ENCODE assay signal across 1 cellular context in the genomic region with DNA sequence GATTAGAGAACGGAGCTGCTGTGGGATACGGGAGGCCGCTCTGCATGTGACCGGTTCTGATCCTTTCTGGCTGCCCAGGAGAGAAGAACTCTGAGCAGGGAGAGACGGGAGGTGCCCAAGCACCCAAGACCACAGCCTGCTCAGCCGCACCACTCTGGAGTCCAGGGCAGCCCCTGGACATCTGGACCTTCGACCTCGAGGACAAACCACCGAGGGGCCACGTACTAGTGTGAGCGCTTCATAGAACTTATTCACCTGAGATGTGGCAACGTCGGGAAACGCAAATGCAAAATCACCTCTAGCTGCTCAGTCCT.
TF ChIP-seq lines count a peak whose summit lies in the region.

No MANE protein-coding gene starts in this region.

TF ChIP-seq in HepG2, 621 proteins besides CTCF, POLR2A, EP300 and RAD21:
- TF ChIP-seq ZBTB38 (CRISPR knock-in tag; IDR thresholded peaks at IDR 0.05), result peak; percentile 93
- TF ChIP-seq ZSCAN25 (CRISPR knock-in tag; IDR thresholded peaks at IDR 0.05), result no peak
- TF ChIP-seq, protein P1, sequence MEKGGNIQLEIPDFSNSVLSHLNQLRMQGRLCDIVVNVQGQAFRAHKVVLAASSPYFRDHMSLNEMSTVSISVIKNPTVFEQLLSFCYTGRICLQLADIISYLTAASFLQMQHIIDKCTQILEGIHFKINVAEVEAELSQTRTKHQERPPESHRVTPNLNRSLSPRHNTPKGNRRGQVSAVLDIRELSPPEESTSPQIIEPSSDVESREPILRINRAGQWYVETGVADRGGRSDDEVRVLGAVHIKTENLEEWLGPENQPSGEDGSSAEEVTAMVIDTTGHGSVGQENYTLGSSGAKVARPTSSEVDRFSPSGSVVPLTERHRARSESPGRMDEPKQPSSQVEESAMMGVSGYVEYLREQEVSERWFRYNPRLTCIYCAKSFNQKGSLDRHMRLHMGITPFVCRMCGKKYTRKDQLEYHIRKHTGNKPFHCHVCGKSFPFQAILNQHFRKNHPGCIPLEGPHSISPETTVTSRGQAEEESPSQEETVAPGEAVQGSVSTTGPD (CRISPR knock-in tag; IDR thresholded peaks at IDR 0.05), result 0 out of 2 replicates have a peak, but pooled peaks have one; percentile 28
- TF ChIP-seq, protein P2, sequence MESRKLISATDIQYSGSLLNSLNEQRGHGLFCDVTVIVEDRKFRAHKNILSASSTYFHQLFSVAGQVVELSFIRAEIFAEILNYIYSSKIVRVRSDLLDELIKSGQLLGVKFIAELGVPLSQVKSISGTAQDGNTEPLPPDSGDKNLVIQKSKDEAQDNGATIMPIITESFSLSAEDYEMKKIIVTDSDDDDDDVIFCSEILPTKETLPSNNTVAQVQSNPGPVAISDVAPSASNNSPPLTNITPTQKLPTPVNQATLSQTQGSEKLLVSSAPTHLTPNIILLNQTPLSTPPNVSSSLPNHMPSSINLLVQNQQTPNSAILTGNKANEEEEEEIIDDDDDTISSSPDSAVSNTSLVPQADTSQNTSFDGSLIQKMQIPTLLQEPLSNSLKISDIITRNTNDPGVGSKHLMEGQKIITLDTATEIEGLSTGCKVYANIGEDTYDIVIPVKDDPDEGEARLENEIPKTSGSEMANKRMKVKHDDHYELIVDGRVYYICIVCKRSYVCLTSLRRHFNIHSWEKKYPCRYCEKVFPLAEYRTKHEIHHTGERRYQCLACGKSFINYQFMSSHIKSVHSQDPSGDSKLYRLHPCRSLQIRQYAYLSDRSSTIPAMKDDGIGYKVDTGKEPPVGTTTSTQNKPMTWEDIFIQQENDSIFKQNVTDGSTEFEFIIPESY (CRISPR knock-in tag; IDR thresholded peaks at IDR 0.05), result 0 out of 2 replicates have a peak, but pooled peaks have one; percentile 38
- no peak for TF ChIP-seq ZNF562 (CRISPR knock-in tag; IDR thresholded peaks at IDR 0.05; ENCODE audit: borderline replicate concordance)
- TF ChIP-seq CEBPB (IDR thresholded peaks at IDR 0.05; ENCODE audit: borderline replicate concordance, low read depth, low read length), result 0 out of 2 replicates have a peak, but pooled peaks have one; percentile 22
- TF ChIP-seq, protein P3, sequence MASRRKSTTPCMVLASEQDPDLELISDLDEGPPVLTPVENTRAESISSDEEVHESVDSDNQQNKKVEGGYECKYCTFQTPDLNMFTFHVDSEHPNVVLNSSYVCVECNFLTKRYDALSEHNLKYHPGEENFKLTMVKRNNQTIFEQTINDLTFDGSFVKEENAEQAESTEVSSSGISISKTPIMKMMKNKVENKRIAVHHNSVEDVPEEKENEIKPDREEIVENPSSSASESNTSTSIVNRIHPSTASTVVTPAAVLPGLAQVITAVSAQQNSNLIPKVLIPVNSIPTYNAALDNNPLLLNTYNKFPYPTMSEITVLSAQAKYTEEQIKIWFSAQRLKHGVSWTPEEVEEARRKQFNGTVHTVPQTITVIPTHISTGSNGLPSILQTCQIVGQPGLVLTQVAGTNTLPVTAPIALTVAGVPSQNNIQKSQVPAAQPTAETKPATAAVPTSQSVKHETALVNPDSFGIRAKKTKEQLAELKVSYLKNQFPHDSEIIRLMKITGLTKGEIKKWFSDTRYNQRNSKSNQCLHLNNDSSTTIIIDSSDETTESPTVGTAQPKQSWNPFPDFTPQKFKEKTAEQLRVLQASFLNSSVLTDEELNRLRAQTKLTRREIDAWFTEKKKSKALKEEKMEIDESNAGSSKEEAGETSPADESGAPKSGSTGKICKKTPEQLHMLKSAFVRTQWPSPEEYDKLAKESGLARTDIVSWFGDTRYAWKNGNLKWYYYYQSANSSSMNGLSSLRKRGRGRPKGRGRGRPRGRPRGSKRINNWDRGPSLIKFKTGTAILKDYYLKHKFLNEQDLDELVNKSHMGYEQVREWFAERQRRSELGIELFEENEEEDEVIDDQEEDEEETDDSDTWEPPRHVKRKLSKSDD (CRISPR knock-in tag; IDR thresholded peaks at IDR 0.05; ENCODE audit: low read depth), result peak; percentile 46; the same call in 1 of the 2 replicates
- TF ChIP-seq, protein P4, sequence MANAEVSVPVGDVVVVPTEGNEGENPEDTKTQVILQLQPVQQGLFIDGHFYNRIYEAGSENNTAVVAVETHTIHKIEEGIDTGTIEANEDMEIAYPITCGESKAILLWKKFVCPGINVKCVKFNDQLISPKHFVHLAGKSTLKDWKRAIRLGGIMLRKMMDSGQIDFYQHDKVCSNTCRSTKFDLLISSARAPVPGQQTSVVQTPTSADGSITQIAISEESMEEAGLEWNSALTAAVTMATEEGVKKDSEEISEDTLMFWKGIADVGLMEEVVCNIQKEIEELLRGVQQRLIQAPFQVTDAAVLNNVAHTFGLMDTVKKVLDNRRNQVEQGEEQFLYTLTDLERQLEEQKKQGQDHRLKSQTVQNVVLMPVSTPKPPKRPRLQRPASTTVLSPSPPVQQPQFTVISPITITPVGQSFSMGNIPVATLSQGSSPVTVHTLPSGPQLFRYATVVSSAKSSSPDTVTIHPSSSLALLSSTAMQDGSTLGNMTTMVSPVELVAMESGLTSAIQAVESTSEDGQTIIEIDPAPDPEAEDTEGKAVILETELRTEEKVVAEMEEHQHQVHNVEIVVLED (CRISPR knock-in tag; IDR thresholded peaks at IDR 0.05; ENCODE audit: borderline replicate concordance), result no peak
- 0 out of 2 replicates have a peak, but pooled peaks have one; percentile 23 for TF ChIP-seq ZNF484 (CRISPR knock-in tag; IDR thresholded peaks at IDR 0.05; ENCODE audit: borderline replicate concordance, low read depth)
- no peak for TF ChIP-seq MYNN (CRISPR knock-in tag; IDR thresholded peaks at IDR 0.05; ENCODE audit: low read depth)
- TF ChIP-seq, protein P5, sequence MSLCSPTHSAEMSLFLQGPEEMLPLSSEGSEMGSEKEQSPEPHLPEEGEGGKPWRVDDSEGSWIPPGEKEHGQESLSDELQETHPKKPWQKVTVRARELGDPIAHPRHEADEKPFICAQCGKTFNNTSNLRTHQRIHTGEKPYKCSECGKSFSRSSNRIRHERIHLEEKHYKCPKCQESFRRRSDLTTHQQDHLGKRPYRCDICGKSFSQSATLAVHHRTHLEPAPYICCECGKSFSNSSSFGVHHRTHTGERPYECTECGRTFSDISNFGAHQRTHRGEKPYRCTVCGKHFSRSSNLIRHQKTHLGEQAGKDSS (CRISPR knock-in tag; IDR thresholded peaks at IDR 0.05; ENCODE audit: borderline replicate concordance, low read depth), result 0 out of 2 replicates have a peak, but pooled peaks have one; percentile 8
- TF ChIP-seq, protein P6, sequence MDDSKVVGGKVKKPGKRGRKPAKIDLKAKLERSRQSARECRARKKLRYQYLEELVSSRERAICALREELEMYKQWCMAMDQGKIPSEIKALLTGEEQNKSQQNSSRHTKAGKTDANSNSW (CRISPR knock-in tag; IDR thresholded peaks at IDR 0.05; ENCODE audit: borderline replicate concordance), result no peak
- peak; percentile 18; the same call in 1 of the 2 replicates for TF ChIP-seq HHEX (CRISPR knock-in tag; IDR thresholded peaks at IDR 0.05)
- 0 out of 2 replicates have a peak, but pooled peaks have one; percentile 45 for TF ChIP-seq HNF4A (CRISPR knock-in tag; IDR thresholded peaks at IDR 0.05)
- TF ChIP-seq ZNF543 (CRISPR knock-in tag; IDR thresholded peaks at IDR 0.05), result peak; percentile 3; the same call in 1 of the 2 replicates
- no peak for TF ChIP-seq SP1 (IDR thresholded peaks at IDR 0.05)
- 0 out of 2 replicates have a peak, but pooled peaks have one; percentile 14 for TF ChIP-seq SP1 (CRISPR knock-in tag; IDR thresholded peaks at IDR 0.05)
- TF ChIP-seq HNF4G (IDR thresholded peaks at IDR 0.05; ENCODE audit: borderline replicate concordance, low read depth, low read length), result peak; percentile 53
- TF ChIP-seq HNF4G (CRISPR knock-in tag; IDR thresholded peaks at IDR 0.05; ENCODE audit: borderline replicate concordance, low read depth), result no peak; the same call in 1 of the 2 replicates
- peak; percentile 60; the same call in 1 of the 2 replicates for TF ChIP-seq REXO4 (CRISPR knock-in tag; IDR thresholded peaks at IDR 0.05; ENCODE audit: borderline replicate concordance)
- TF ChIP-seq, protein P7, sequence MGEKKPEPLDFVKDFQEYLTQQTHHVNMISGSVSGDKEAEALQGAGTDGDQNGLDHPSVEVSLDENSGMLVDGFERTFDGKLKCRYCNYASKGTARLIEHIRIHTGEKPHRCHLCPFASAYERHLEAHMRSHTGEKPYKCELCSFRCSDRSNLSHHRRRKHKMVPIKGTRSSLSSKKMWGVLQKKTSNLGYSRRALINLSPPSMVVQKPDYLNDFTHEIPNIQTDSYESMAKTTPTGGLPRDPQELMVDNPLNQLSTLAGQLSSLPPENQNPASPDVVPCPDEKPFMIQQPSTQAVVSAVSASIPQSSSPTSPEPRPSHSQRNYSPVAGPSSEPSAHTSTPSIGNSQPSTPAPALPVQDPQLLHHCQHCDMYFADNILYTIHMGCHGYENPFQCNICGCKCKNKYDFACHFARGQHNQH (CRISPR knock-in tag; IDR thresholded peaks at IDR 0.05), result no peak
- no peak for TF ChIP-seq TCF12 (IDR thresholded peaks at IDR 0.05)
- 0 out of 2 replicates have a peak, but pooled peaks have one; percentile 55 for TF ChIP-seq TCF12 (CRISPR knock-in tag; IDR thresholded peaks at IDR 0.05)
- TF ChIP-seq, protein P8, sequence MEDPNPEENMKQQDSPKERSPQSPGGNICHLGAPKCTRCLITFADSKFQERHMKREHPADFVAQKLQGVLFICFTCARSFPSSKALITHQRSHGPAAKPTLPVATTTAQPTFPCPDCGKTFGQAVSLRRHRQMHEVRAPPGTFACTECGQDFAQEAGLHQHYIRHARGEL (CRISPR knock-in tag; IDR thresholded peaks at IDR 0.05), result peak; percentile 41; the same call in 1 of the 2 replicates
- TF ChIP-seq CENPT (CRISPR knock-in tag; IDR thresholded peaks at IDR 0.05; ENCODE audit: low read depth), result 0 out of 2 replicates have a peak, but pooled peaks have one; percentile 55
- TF ChIP-seq ASH2L (IDR thresholded peaks at IDR 0.05; ENCODE audit: insufficient read length, low read depth, low read length), result peak; percentile 30
